ENCODE assay signal across 11 cellular contexts in the genomic region with DNA sequence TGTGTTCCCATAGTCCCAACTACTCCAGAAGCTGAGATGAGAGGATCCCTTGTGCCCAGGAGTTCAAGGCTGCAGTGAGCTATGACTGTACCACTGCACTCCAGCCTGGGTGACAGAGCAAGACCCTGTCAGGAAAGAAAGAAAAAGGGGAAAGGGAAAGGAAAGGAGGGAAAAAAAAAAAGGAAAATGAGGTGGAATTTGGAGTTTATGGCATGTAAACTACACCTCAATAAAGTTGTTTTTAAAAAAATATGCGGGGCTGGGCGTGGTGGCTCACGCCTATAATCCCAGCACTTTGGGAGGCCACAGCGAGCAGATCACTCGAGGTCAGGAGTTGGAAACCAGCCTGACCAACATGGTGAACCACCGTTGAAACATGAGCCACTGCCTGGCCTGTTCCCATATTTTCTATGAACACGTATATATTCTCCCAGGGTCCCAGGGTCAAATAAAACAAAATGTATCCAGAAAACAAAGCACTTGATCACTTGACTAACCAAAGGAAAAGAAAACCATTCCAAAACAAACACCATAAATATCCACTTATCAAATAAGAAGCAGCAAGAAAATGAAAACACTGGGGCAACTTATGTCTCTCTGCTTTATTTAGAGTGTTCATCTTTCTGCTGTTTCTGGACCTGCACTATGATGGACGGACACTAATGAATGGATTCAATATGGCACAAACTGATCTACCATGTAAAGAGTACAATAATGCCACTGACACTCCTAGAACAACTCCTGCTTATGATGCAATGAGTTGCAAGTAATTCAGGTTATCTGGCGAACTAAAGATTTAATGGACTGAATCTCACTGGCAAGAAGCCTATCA. TPM values are rescaled to one million over a fixed set of nuclear protein-coding genes. Genes with fewer than 3 reads are reported as not detected.
DNase-seq lines count a peak whose midpoint lies in the region; ATAC-seq, FAIRE-seq and TF ChIP-seq lines count a peak whose summit lies in the region.
"Had no signal": no experiment of that assay in that cellular context is flagged by ENCODE, and none has a peak within 500 bp of the region (broad histone marks: within the 10 kb centered on the region; RNA-seq: fewer than 3 reads in every experiment).

No MANE protein-coding gene starts in this region.

- H3K4me1 Mint-ChIP-seq in CD8-positive, alpha-beta memory T cell = peaks cover 60 to 87% (median 76%) of the 10 kb centered on the region in 3 donors
- H3K4me1 Mint-ChIP-seq in memory B cell (peaks cover 26% of the 10 kb centered on the region), mesothelial cell of epicardium (peaks cover 3% of the 10 kb centered on the region)

- FAIRE-seq in GM12878 (lab: Jason Lieb, UNC) = peak; percentile 13

- ATAC-seq in GM12878 = no peak
- no peak for ATAC-seq in memory B cell (ENCODE audit: low read depth)
- ATAC-seq in HG02884 (IDR thresholded peaks at IDR 0.05; ENCODE audit: unreplicated experiment) = no peak

- no peaks in the 10 kb centered on the region for H3K9me3 Mint-ChIP-seq in CD8-positive, alpha-beta memory T cell
- H3K9me3 Mint-ChIP-seq in memory B cell = no peaks in the 10 kb centered on the region
- H3K9me3 Mint-ChIP-seq in mesothelial cell of epicardium = no peaks in the 10 kb centered on the region

- H3K4me3 Mint-ChIP-seq in CD8-positive, alpha-beta memory T cell = peak overlapping the region; percentile 72 to 94 (median 84)
- peak overlapping the region; percentile 73 for H3K4me3 Mint-ChIP-seq in memory B cell
- H3K4me3 Mint-ChIP-seq in mesothelial cell of epicardium = no peak overlapping the region

- peaks cover 0 to 3% (median 2%) of the 10 kb centered on the region in 3 donors for H3K36me3 Mint-ChIP-seq in CD8-positive, alpha-beta memory T cell
- H3K36me3 Mint-ChIP-seq in memory B cell (peaks cover under 1% of the 10 kb centered on the region), mesothelial cell of epicardium (peaks cover 11% of the 10 kb centered on the region)

- SMC1A ChIA-PET in GM12878 (lab: Charles Lee; ENCODE audit: uncharacterized antibody, unreplicated experiment) = no interaction called here

- H4K20me1 ChIP-seq in GM12878 (ENCODE audit: control insufficient read depth, insufficient read depth) = no peaks in the 10 kb centered on the region

- H3K79me2 ChIP-seq in GM12878 (ENCODE audit: control insufficient read depth, insufficient read depth, low read length) = no peaks in the 10 kb centered on the region

- peak overlapping the region; percentile 44 to 97 (median 83) for H3K27ac Mint-ChIP-seq in CD8-positive, alpha-beta memory T cell
- H3K27ac Mint-ChIP-seq in memory B cell (peak overlapping the region; percentile 28), mesothelial cell of epicardium (no peak overlapping the region)

- POLR2A ChIA-PET in CD8-positive, alpha-beta memory T cell (lab: Charles Lee) = no interaction called here
- POLR2A ChIA-PET in GM12878 (lab: Charles Lee) = no interaction called here

- intact Hi-C loops in GM12878 (cut with micrococcal nuclease; ENCODE audit: unreplicated experiment) = no loop called here
- intact Hi-C loops in ovary (cut with DNase I) = no loop called here

- no peaks in the 10 kb centered on the region for H3K27me3 ChIP-seq in CD8-positive, alpha-beta memory T cell (ENCODE audit: insufficient read depth, low read length, poor library complexity, severe bottlenecking)
- H3K27me3 ChIP-seq in GM12878 (replicated peaks in 1 of 2; ENCODE audit: control insufficient read depth in 2 of 2, insufficient read depth in 2 of 2, low read length in 1 of 2) (no peaks in the 10 kb centered on the region), ovary (no peaks in the 10 kb centered on the region)

- no peak overlapping the region for H3K4me2 ChIP-seq in GM12878 (ENCODE audit: control insufficient read depth, insufficient read depth)

- WGBS in GM12878 (ENCODE audit: insufficient coverage, insufficient replicate concordance, low lambda C conversion rate, missing lambda C conversion rate) = 94% methylated on average over 9 of the region's 9 CpGs
- 70 to 75% (median 71%) methylated on average over 9 of the region's 9 CpGs for WGBS in ovary, 3 donors

- peaks cover 46% of the 10 kb centered on the region for H3K4me1 ChIP-seq in CD8-positive, alpha-beta memory T cell (ENCODE audit: insufficient read depth, low read length)
- H3K4me1 ChIP-seq in GM12878 (ENCODE audit: control insufficient read depth, insufficient read depth, low read length) (peaks cover 15% of the 10 kb centered on the region), ovary (ENCODE audit: insufficient read depth) (peaks cover 3% of the 10 kb centered on the region)

- no peaks in the 10 kb centered on the region for H3K9me3 ChIP-seq in CD8-positive, alpha-beta memory T cell (ENCODE audit: low read length)
- no peaks in the 10 kb centered on the region for H3K9me3 ChIP-seq in GM12878 (replicated peaks; ENCODE audit: control insufficient read depth, insufficient read depth, low read length)
- no peaks in the 10 kb centered on the region for H3K9me3 ChIP-seq in ovary

- TF ChIP-seq CTCF in LNCaP clone FGC (IDR thresholded peaks at IDR 0.05; ENCODE audit: control insufficient read depth, extremely low read depth, insufficient read depth) (no peak), GM12878 (IDR thresholded peaks at IDR 0.05 in 2 of 3, conservative IDR thresholded peaks at IDR 0.05 in 1 of 3; ENCODE audit: control insufficient read depth in 2 of 3, extremely low read depth in 1 of 3, insufficient read depth in 1 of 3, low read depth in 3 of 3, low read length in 3 of 3) (no peak), mesothelial cell of epicardium (IDR thresholded peaks at IDR 0.05; ENCODE audit: unreplicated experiment) (no peak), ovary (IDR thresholded peaks at IDR 0.05) (no peak)

- BruUV-seq in GM12878 (replicated peaks; lab: Mats Ljungman, UMichigan) = no TSS peak

- H3K27me3 Mint-ChIP-seq in CD8-positive, alpha-beta memory T cell = no peaks in the 10 kb centered on the region
- no peaks in the 10 kb centered on the region for H3K27me3 Mint-ChIP-seq in memory B cell
- H3K27me3 Mint-ChIP-seq in mesothelial cell of epicardium (ENCODE audit: low read depth) = no peaks in the 10 kb centered on the region

- H2AFZ ChIP-seq in GM12878 (ENCODE audit: control insufficient read depth, low read depth, low read length) = peak overlapping the region; percentile 47

- H3K36me3 ChIP-seq in CD8-positive, alpha-beta memory T cell (ENCODE audit: insufficient read depth, low read length) = no peaks in the 10 kb centered on the region
- H3K36me3 ChIP-seq in GM12878 (ENCODE audit: control insufficient read depth in 2 of 2, insufficient read depth in 2 of 2, low read length in 1 of 2) (no peaks in the 10 kb centered on the region; a peak in 1 of 4 replicates), ovary (no peaks in the 10 kb centered on the region)

- H3K9ac ChIP-seq in GM12878 (ENCODE audit: control insufficient read depth, insufficient read depth, low read length) = no peak overlapping the region

- no peak for DNase-seq in CD8-positive, alpha-beta memory T cell
- peak; percentile 93 for DNase-seq in LNCaP clone FGC (ENCODE audit: low read depth)
- DNase-seq in GM12878 (ENCODE audit: low read depth, low spot score) = no peak
- no peak for DNase-seq in memory B cell (ENCODE audit: low spot score in 2 of 2)
- no peak for DNase-seq in mesothelial cell of epicardium (ENCODE audit: low spot score in 2 of 2, unreplicated experiment in 2 of 2)
- DNase-seq in GOT3 (lab: John Stamatoyannopoulos, UW) = no peak
- no peak for DNase-seq in ovary
- DNase-seq: GF-D8, NCI-H524 had no signal

- RAD21 ChIA-PET in GM12878 (lab: Charles Lee; ENCODE audit: unreplicated experiment) = no interaction called here

- peak overlapping the region; percentile 40 for H3K4me3 ChIP-seq in CD8-positive, alpha-beta memory T cell (ENCODE audit: low read length)
- no peak overlapping the region for H3K4me3 ChIP-seq in LNCaP clone FGC (ENCODE audit: low read depth, low read length)
- H3K4me3 ChIP-seq in GM12878 = no peak overlapping the region
- H3K4me3 ChIP-seq in ovary = no peak overlapping the region
- H3K4me3 ChIP-seq: lung had no signal

- in situ Hi-C loops in GM12878 (cut with MboI) = no loop called here

- no peak for TF ChIP-seq POLR2A in GM12878 (IDR thresholded peaks at IDR 0.05; ENCODE audit: low read depth, low read length)
- TF ChIP-seq POLR2A in ovary (IDR thresholded peaks at IDR 0.05) = no peak

- TF ChIP-seq EP300 in GM12878 (IDR thresholded peaks at IDR 0.05; ENCODE audit: borderline replicate concordance in 1 of 2, control insufficient read depth in 1 of 2, low read depth in 2 of 2, low read length in 2 of 2) (no peak), ovary (IDR thresholded peaks at IDR 0.05) (no peak)

- peak overlapping the region; percentile 36 for H3K27ac ChIP-seq in CD8-positive, alpha-beta memory T cell (ENCODE audit: low read depth, low read length)
- H3K27ac ChIP-seq in GM12878 (ENCODE audit: control insufficient read depth, insufficient read depth) (no peak overlapping the region), ovary (no peak overlapping the region)

- TF ChIP-seq RAD21 in GM12878 (IDR thresholded peaks at IDR 0.05; ENCODE audit: insufficient read depth, low read depth, low read length) = no peak

- CTCF ChIA-PET in CD8-positive, alpha-beta memory T cell (lab: Charles Lee) = no interaction called here
- CTCF ChIA-PET in GM12878 (lab: Yijun Ruan, JAX) = no interaction called here

TF ChIP-seq in GM12878, 131 proteins besides CTCF, POLR2A, EP300 and RAD21 (continues in another document):
- TF ChIP-seq TARDBP (IDR thresholded peaks at IDR 0.05; ENCODE audit: borderline replicate concordance) = no peak

RNA-seq across cellular contexts. Expression of gene ASXL2, which starts 56.8 kb away (rescaled TPM):
- 10 to 100 TPM; 67.5 to 72.7 TPM for total RNA-seq in CD8-positive, alpha-beta memory T cell
- polyA plus RNA-seq in CD8-positive, alpha-beta memory T cell = 10.9 TPM
- total RNA-seq in GM12878 (2013; cell fraction: nucleolus; rRNA removed) = 15.2 and 16.1 TPM in 2 replicates
- 6.2 and 6.5 TPM in 2 replicates for total RNA-seq in GM12878 (2014; rRNA removed)
- 4.4 and 4.8 TPM in 2 replicates for total RNA-seq in GM12878 (2014; rRNA removed; fragmentation: Illumina TruSeq; extraction: Trizol)
- 17.7 TPM in 2 replicates for total RNA-seq in GM12878 (2021)
- 2.5 TPM for polyA plus RNA-seq in GM12878 (2011; ENCODE audit: low read depth)
- polyA plus RNA-seq in GM12878 (2011; rRNA removed) = 10.6 and 11.3 TPM in 2 replicates
- polyA plus RNA-seq in GM12878 (2011; cell fraction: cytosol; rRNA removed) = 6.4 and 7.2 TPM in 2 replicates
- 7.5 and 8.1 TPM in 2 replicates for polyA plus RNA-seq in GM12878 (2011; cell fraction: nucleus; rRNA removed)
- polyA plus RNA-seq in GM12878 (2012) = 3.8 and 5.3 TPM in 2 replicates
- 9.9 TPM in 2 replicates for polyA plus RNA-seq in GM12878 (2014; fragmentation: Illumina TruSeq; extraction: Trizol)
- polyA plus RNA-seq in GM12878 (2014; fragmentation: Nextera tagmentation; extraction: Ambion mirVana) = 1 to 10 TPM; 1.3 to 1.5 TPM
- 5.3 and 6.7 TPM in 2 replicates for polyA plus RNA-seq in GM12878 (2014; rRNA removed)
- polyA plus RNA-seq in GM12878 (2016; fragmentation: Nextera tagmentation; extraction: Ambion mirVana) = 1 to 10 TPM; 3.8 to 4.1 TPM
- polyA minus RNA-seq in GM12878 (2011; rRNA and poly(A)+ RNA removed) = 12.4 and 14.9 TPM in 2 replicates
- 6.5 TPM in 2 replicates for polyA minus RNA-seq in GM12878 (2011; cell fraction: cytosol; rRNA and poly(A)+ RNA removed)
- polyA minus RNA-seq in GM12878 (2011; cell fraction: nucleus; rRNA and poly(A)+ RNA removed) = 6.3 and 8.6 TPM in 2 replicates
- total RNA-seq in mesothelial cell of epicardium = 24.8 to 25.5 TPM (median 25.4 TPM) in 3 replicates
- 10 to 100 TPM in 6 of 7 donors, 1 to 10 TPM in 1; 7.2 to 25.0 (median 17.8) TPM for total RNA-seq in ovary
- polyA plus RNA-seq in ovary = 10 to 100 TPM in 1 of 2 donors, 1 to 10 TPM in 1; 3.0 to 13.5 TPM
